ENCODE assay signal across 1 cellular context in genomic region chr13:23323946-23324709, GRCh38.
TF ChIP-seq lines count a peak whose summit lies in the region.

No MANE protein-coding gene starts in this region.

TF ChIP-seq in K562, 482 proteins besides CTCF, POLR2A, EP300 and RAD21:
- TF ChIP-seq MGA (IDR thresholded peaks at IDR 0.05), result peak; percentile 34; the same call in 1 of the 2 replicates
- no peak for TF ChIP-seq MXI1 (IDR thresholded peaks at IDR 0.05; ENCODE audit: low read depth, low read length)
- TF ChIP-seq MED1 (CRISPR knock-in tag; IDR thresholded peaks at IDR 0.05; ENCODE audit: borderline replicate concordance), result no peak
- no peak for TF ChIP-seq TCF7L2 (IDR thresholded peaks at IDR 0.05; ENCODE audit: low read depth, low read length)
- no peak for TF ChIP-seq EHMT2 (IDR thresholded peaks at IDR 0.05)
